Comparison of ENCODE assay signal across 1 cellular context in the genomic region with DNA sequence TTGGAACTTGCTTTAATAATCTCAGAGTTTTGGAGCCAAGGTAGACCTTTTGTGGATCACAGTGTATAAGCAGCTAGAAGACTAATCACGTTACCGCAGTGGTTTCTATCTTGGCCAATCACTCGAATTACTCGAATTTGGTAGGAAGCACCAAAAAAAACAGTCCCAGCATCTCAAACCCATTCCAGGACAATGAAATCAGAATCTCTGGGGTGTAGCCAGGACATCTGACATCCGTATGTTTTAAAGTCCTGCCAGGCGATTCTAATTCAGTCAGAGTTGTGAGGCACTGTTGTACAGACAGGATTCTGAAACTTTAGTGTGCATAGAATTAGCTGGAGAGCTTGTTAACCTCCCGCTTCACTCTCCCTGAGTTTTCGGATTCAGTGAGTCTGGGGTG.
TF ChIP-seq lines count a peak whose summit lies in the region.

No MANE protein-coding gene starts in this region.

TF ChIP-seq in IMR-90, 13 proteins besides CTCF, POLR2A, EP300 and RAD21 (continued from another document):
- TF ChIP-seq, protein P1, sequence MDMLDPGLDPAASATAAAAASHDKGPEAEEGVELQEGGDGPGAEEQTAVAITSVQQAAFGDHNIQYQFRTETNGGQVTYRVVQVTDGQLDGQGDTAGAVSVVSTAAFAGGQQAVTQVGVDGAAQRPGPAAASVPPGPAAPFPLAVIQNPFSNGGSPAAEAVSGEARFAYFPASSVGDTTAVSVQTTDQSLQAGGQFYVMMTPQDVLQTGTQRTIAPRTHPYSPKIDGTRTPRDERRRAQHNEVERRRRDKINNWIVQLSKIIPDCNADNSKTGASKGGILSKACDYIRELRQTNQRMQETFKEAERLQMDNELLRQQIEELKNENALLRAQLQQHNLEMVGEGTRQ (IDR thresholded peaks at IDR 0.05; ENCODE audit: low read depth, low read length): no peak
- TF ChIP-seq SMC3 (IDR thresholded peaks at IDR 0.05; ENCODE audit: low read depth, low read length) (no peak), CHD1 (IDR thresholded peaks at IDR 0.05; ENCODE audit: low read depth, low read length) (no peak), CEBPB (IDR thresholded peaks at IDR 0.05; ENCODE audit: low read depth, low read length) (no peak), BHLHE40 (IDR thresholded peaks at IDR 0.05; ENCODE audit: low read depth, low read length) (no peak), RFX5 (IDR thresholded peaks at IDR 0.05; ENCODE audit: low read depth, low read length) (no peak), MXI1 (IDR thresholded peaks at IDR 0.05; ENCODE audit: borderline replicate concordance, low read depth, low read length) (no peak)
- TF ChIP-seq, protein P2, sequence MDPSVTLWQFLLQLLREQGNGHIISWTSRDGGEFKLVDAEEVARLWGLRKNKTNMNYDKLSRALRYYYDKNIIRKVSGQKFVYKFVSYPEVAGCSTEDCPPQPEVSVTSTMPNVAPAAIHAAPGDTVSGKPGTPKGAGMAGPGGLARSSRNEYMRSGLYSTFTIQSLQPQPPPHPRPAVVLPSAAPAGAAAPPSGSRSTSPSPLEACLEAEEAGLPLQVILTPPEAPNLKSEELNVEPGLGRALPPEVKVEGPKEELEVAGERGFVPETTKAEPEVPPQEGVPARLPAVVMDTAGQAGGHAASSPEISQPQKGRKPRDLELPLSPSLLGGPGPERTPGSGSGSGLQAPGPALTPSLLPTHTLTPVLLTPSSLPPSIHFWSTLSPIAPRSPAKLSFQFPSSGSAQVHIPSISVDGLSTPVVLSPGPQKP (IDR thresholded peaks at IDR 0.05; ENCODE audit: borderline replicate concordance, low read depth, low read length): no peak
